Comparison of ENCODE assay signal across 1 cellular context in genomic region chr20:41734506-41734945, GRCh38.
TF ChIP-seq lines count a peak whose summit lies in the region.

No MANE protein-coding gene starts in this region.

TF ChIP-seq in HepG2, 621 proteins besides CTCF, POLR2A, EP300 and RAD21 (continued from another document and continues in another):
- TF ChIP-seq ZNF619 (CRISPR knock-in tag; IDR thresholded peaks at IDR 0.05) (0 out of 2 replicates have a peak, but pooled peaks have one; percentile 73), GATAD1 (CRISPR knock-in tag; IDR thresholded peaks at IDR 0.05) (peak; percentile 38; the same call in 1 of the 2 replicates), SNRNP70 (IDR thresholded peaks at IDR 0.05; ENCODE audit: low read depth, low read length) (no peak), ZNF230 (CRISPR knock-in tag; IDR thresholded peaks at IDR 0.05) (0 out of 2 replicates have a peak, but pooled peaks have one; percentile 65), ZBTB7B (CRISPR knock-in tag; IDR thresholded peaks at IDR 0.05) (no peak), CHCHD3 (CRISPR knock-in tag; IDR thresholded peaks at IDR 0.05) (no peak), ZNF629 (CRISPR knock-in tag; conservative IDR thresholded peaks at IDR 0.05) (0 out of 2 replicates have a peak, but pooled peaks have one; percentile 19), ZNF550 (CRISPR knock-in tag; IDR thresholded peaks at IDR 0.05; ENCODE audit: borderline replicate concordance) (peak; percentile 83; the same call in 1 of the 2 replicates), TEAD3 (CRISPR knock-in tag; optimal IDR thresholded peaks at IDR 0.05; ENCODE audit: borderline replicate concordance) (peak; percentile 90), ZNF501 (CRISPR knock-in tag; IDR thresholded peaks at IDR 0.05) (peak; percentile 52), HDAC2 (CRISPR knock-in tag; IDR thresholded peaks at IDR 0.05) (0 out of 2 replicates have a peak, but pooled peaks have one; percentile 15), ZBTB37 (CRISPR knock-in tag; IDR thresholded peaks at IDR 0.05) (no peak), FOSL2 (CRISPR knock-in tag; IDR thresholded peaks at IDR 0.05) (0 out of 2 replicates have a peak, but pooled peaks have one; percentile 26), MTA1 (CRISPR knock-in tag; IDR thresholded peaks at IDR 0.05; ENCODE audit: borderline replicate concordance) (no peak), ZMYM4 (CRISPR knock-in tag; IDR thresholded peaks at IDR 0.05) (0 out of 2 replicates have a peak, but pooled peaks have one; percentile 57), ZFP37 (CRISPR knock-in tag; IDR thresholded peaks at IDR 0.05; ENCODE audit: borderline replicate concordance) (0 out of 2 replicates have a peak, but pooled peaks have one; percentile 24), ZNF552 (CRISPR knock-in tag; IDR thresholded peaks at IDR 0.05; ENCODE audit: borderline replicate concordance) (peak; percentile 46; the same call in 1 of the 2 replicates), CEBPG (CRISPR knock-in tag; IDR thresholded peaks at IDR 0.05) (0 out of 2 replicates have a peak, but pooled peaks have one; percentile 8), ZNF687 (CRISPR knock-in tag; IDR thresholded peaks at IDR 0.05) (peak; percentile 41), MYC (CRISPR knock-in tag; IDR thresholded peaks at IDR 0.05; ENCODE audit: borderline replicate concordance) (peak; percentile 32; the same call in 1 of the 2 replicates), ZNF782 (CRISPR knock-in tag; IDR thresholded peaks at IDR 0.05; ENCODE audit: borderline replicate concordance) (0 out of 2 replicates have a peak, but pooled peaks have one; percentile 44), ZNF326 (CRISPR knock-in tag; IDR thresholded peaks at IDR 0.05; ENCODE audit: borderline replicate concordance) (no peak), RCOR2 (CRISPR knock-in tag; IDR thresholded peaks at IDR 0.05) (0 out of 2 replicates have a peak, but pooled peaks have one; percentile 40), ZNF766 (CRISPR knock-in tag; IDR thresholded peaks at IDR 0.05; ENCODE audit: borderline replicate concordance) (peak; percentile 35; the same call in 1 of the 2 replicates), SRF (IDR thresholded peaks at IDR 0.05; ENCODE audit: low read depth, low read length) (no peak)
- TF ChIP-seq, protein P1, sequence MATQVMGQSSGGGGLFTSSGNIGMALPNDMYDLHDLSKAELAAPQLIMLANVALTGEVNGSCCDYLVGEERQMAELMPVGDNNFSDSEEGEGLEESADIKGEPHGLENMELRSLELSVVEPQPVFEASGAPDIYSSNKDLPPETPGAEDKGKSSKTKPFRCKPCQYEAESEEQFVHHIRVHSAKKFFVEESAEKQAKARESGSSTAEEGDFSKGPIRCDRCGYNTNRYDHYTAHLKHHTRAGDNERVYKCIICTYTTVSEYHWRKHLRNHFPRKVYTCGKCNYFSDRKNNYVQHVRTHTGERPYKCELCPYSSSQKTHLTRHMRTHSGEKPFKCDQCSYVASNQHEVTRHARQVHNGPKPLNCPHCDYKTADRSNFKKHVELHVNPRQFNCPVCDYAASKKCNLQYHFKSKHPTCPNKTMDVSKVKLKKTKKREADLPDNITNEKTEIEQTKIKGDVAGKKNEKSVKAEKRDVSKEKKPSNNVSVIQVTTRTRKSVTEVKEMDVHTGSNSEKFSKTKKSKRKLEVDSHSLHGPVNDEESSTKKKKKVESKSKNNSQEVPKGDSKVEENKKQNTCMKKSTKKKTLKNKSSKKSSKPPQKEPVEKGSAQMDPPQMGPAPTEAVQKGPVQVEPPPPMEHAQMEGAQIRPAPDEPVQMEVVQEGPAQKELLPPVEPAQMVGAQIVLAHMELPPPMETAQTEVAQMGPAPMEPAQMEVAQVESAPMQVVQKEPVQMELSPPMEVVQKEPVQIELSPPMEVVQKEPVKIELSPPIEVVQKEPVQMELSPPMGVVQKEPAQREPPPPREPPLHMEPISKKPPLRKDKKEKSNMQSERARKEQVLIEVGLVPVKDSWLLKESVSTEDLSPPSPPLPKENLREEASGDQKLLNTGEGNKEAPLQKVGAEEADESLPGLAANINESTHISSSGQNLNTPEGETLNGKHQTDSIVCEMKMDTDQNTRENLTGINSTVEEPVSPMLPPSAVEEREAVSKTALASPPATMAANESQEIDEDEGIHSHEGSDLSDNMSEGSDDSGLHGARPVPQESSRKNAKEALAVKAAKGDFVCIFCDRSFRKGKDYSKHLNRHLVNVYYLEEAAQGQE (IDR thresholded peaks at IDR 0.05; ENCODE audit: borderline replicate concordance in 1 of 2, low read depth in 1 of 2, low read length in 2 of 2), result no peak
- TF ChIP-seq, protein P2, sequence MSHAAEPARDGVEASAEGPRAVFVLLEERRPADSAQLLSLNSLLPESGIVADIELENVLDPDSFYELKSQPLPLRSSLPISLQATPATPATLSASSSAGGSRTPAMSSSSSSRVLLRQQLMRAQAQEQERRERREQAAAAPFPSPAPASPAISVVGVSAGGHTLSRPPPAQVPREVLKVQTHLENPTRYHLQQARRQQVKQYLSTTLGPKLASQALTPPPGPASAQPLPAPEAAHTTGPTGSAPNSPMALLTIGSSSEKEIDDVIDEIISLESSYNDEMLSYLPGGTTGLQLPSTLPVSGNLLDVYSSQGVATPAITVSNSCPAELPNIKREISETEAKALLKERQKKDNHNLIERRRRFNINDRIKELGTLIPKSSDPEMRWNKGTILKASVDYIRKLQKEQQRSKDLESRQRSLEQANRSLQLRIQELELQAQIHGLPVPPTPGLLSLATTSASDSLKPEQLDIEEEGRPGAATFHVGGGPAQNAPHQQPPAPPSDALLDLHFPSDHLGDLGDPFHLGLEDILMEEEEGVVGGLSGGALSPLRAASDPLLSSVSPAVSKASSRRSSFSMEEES (CRISPR knock-in tag; IDR thresholded peaks at IDR 0.05), result no peak
- TF ChIP-seq, protein P3, sequence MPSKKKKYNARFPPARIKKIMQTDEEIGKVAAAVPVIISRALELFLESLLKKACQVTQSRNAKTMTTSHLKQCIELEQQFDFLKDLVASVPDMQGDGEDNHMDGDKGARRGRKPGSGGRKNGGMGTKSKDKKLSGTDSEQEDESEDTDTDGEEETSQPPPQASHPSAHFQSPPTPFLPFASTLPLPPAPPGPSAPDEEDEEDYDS (CRISPR knock-in tag; IDR thresholded peaks at IDR 0.05), result no peak
- TF ChIP-seq, protein P4, sequence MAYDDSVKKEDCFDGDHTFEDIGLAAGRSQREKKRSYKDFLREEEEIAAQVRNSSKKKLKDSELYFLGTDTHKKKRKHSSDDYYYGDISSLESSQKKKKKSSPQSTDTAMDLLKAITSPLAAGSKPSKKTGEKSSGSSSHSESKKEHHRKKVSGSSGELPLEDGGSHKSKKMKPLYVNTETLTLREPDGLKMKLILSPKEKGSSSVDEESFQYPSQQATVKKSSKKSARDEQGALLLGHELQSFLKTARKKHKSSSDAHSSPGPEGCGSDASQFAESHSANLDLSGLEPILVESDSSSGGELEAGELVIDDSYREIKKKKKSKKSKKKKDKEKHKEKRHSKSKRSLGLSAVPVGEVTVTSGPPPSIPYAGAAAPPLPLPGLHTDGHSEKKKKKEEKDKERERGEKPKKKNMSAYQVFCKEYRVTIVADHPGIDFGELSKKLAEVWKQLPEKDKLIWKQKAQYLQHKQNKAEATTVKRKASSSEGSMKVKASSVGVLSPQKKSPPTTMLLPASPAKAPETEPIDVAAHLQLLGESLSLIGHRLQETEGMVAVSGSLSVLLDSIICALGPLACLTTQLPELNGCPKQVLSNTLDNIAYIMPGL (CRISPR knock-in tag; IDR thresholded peaks at IDR 0.05; ENCODE audit: borderline replicate concordance in 1 of 2, low read depth in 1 of 2), result peak; percentile 33 to 62; a peak in 2 of 4 replicates
- TF ChIP-seq, protein P5, sequence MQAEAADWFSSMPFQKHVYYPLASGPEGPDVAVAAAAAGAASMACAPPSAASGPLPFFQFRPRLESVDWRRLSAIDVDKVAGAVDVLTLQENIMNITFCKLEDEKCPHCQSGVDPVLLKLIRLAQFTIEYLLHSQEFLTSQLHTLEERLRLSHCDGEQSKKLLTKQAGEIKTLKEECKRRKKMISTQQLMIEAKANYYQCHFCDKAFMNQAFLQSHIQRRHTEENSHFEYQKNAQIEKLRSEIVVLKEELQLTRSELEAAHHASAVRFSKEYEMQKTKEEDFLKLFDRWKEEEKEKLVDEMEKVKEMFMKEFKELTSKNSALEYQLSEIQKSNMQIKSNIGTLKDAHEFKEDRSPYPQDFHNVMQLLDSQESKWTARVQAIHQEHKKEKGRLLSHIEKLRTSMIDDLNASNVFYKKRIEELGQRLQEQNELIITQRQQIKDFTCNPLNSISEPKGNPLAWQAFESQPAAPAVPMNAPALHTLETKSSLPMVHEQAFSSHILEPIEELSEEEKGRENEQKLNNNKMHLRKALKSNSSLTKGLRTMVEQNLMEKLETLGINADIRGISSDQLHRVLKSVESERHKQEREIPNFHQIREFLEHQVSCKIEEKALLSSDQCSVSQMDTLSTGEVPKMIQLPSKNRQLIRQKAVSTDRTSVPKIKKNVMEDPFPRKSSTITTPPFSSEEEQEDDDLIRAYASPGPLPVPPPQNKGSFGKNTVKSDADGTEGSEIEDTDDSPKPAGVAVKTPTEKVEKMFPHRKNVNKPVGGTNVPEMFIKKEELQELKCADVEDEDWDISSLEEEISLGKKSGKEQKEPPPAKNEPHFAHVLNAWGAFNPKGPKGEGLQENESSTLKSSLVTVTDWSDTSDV (CRISPR knock-in tag; IDR thresholded peaks at IDR 0.05), result no peak
- TF ChIP-seq, protein P6, sequence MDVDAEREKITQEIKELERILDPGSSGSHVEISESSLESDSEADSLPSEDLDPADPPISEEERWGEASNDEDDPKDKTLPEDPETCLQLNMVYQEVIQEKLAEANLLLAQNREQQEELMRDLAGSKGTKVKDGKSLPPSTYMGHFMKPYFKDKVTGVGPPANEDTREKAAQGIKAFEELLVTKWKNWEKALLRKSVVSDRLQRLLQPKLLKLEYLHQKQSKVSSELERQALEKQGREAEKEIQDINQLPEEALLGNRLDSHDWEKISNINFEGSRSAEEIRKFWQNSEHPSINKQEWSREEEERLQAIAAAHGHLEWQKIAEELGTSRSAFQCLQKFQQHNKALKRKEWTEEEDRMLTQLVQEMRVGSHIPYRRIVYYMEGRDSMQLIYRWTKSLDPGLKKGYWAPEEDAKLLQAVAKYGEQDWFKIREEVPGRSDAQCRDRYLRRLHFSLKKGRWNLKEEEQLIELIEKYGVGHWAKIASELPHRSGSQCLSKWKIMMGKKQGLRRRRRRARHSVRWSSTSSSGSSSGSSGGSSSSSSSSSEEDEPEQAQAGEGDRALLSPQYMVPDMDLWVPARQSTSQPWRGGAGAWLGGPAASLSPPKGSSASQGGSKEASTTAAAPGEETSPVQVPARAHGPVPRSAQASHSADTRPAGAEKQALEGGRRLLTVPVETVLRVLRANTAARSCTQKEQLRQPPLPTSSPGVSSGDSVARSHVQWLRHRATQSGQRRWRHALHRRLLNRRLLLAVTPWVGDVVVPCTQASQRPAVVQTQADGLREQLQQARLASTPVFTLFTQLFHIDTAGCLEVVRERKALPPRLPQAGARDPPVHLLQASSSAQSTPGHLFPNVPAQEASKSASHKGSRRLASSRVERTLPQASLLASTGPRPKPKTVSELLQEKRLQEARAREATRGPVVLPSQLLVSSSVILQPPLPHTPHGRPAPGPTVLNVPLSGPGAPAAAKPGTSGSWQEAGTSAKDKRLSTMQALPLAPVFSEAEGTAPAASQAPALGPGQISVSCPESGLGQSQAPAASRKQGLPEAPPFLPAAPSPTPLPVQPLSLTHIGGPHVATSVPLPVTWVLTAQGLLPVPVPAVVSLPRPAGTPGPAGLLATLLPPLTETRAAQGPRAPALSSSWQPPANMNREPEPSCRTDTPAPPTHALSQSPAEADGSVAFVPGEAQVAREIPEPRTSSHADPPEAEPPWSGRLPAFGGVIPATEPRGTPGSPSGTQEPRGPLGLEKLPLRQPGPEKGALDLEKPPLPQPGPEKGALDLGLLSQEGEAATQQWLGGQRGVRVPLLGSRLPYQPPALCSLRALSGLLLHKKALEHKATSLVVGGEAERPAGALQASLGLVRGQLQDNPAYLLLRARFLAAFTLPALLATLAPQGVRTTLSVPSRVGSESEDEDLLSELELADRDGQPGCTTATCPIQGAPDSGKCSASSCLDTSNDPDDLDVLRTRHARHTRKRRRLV (CRISPR knock-in tag; IDR thresholded peaks at IDR 0.05), result no peak
